ENCODE assay signal across 8 cellular contexts in genomic region chr4:26325191-26325590, GRCh38. TPM values are rescaled to one million over a fixed set of nuclear protein-coding genes. Genes with fewer than 3 reads are reported as not detected.
DNase-seq lines count a peak whose midpoint lies in the region; ATAC-seq, FAIRE-seq and TF ChIP-seq lines count a peak whose summit lies in the region.

No MANE protein-coding gene starts in this region.

- no peak overlapping the region for H3K4me3 ChIP-seq in transverse colon

- no peaks in the 10 kb centered on the region for H3K27me3 ChIP-seq in transverse colon

- peak; percentile 32 to 56 for DNase-seq in NOMO-1 (lab: John Stamatoyannopoulos, UW; ENCODE audit: unreplicated experiment in 2 of 2)
- no peak for DNase-seq in NOMO-1 treated with dmso at 0.1 percent for 144 hours (lab: John Stamatoyannopoulos, UW; ENCODE audit: unreplicated experiment)
- DNase-seq in iris pigment epithelial cell (ENCODE audit: low read depth), result peak; percentile 73
- DNase-seq in transverse colon, result no peak

- peak in 1 of 5 experiments; percentile 10 for TF ChIP-seq CTCF in transverse colon (IDR thresholded peaks at IDR 0.05)

- intact Hi-C loops in transverse colon (cut with DNase I; ENCODE audit: low total_unique reads), result no loop called here

- peak overlapping the region in 1 of 4 donors; percentile 11 for H3K27ac ChIP-seq in transverse colon

- no peak for TF ChIP-seq EP300 in transverse colon (IDR thresholded peaks at IDR 0.05; ENCODE audit: low read depth)

- peak; percentile 40 for FAIRE-seq in TTC549 (lab: Jason Lieb, UNC)

- no peaks in the 10 kb centered on the region for H3K9me3 ChIP-seq in transverse colon

- no peak for TF ChIP-seq POLR2A in transverse colon (IDR thresholded peaks at IDR 0.05)

- 39 to 58% methylated on average over 3 of the region's 3 CpGs for WGBS in transverse colon (ENCODE audit: low coverage in 1 of 2), 2 donors

- in situ Hi-C loops in transverse colon (cut with MboI; ENCODE audit: low pct_ligation_motif_present in 1 of 4, low pct_unique_long_range_greater_than_20kb in 1 of 4, low sequenced_read_pairs in 3 of 4), result loop anchor here in 2 of 4 donors (10.0 to 25.0 kb wide), 3 partner anchors 80 to 687 kb away; no protein-coding TSS in a partner anchor

- H3K4me1 ChIP-seq in transverse colon, result peaks cover 0 to 54% (median 13%) of the 10 kb centered on the region in 4 donors

- ATAC-seq in HG03432 (IDR thresholded peaks at IDR 0.05; ENCODE audit: unreplicated experiment), result peak; percentile 19
- no peak for ATAC-seq in GM18519 (IDR thresholded peaks at IDR 0.05; ENCODE audit: low FRiP score, unreplicated experiment)
- ATAC-seq in HG03135 (IDR thresholded peaks at IDR 0.05; ENCODE audit: unreplicated experiment), result no peak

- no peaks in the 10 kb centered on the region for H3K36me3 ChIP-seq in transverse colon

RNA-seq across cellular contexts. Expression of gene RBPJ, which starts 4.4 kb away (rescaled TPM):
- 100 to 1,000 TPM in 1 of 4 donors, 10 to 100 TPM in 3; 15.1 to 104 (median 44.6) TPM for total RNA-seq in transverse colon

Comparison
In these comparisons a context has a peak if more than half of its experiments do, and no peak if none do; other contexts are left out.
1. DNase-seq: peak in NOMO-1 (2 of 2) and iris pigment epithelial cell (single experiment); none in NOMO-1 treated with dmso at 0.1 percent for 144 hours (single experiment) and transverse colon (single experiment).